Comparison of ENCODE assay signal across 13 cellular contexts in genomic region chr10:103761075-103761920, GRCh38.
A peak's percentile ranks its signal among the peaks of the same experiment; 100 is the strongest.
DNase-seq lines count a peak whose midpoint lies in the region; ATAC-seq and TF ChIP-seq lines count a peak whose summit lies in the region.
"Had no signal": no experiment of that assay in that cellular context is flagged by ENCODE, and none has a peak within 500 bp of the region (broad histone marks: within the 10 kb centered on the region; RNA-seq: fewer than 3 reads in every experiment).

No MANE protein-coding gene starts in this region.

- H3K4me3 ChIP-seq in right atrium auricular region = no peak overlapping the region
- no peak overlapping the region for H3K4me3 ChIP-seq in fibroblast of the aortic adventitia (ENCODE audit: low read depth, low read length)

- no peak overlapping the region for H3K4me3 Mint-ChIP-seq in activated CD4-positive, alpha-beta memory T cell treated with anti-CD3 and anti-CD28 coated beads, Interleukin-2, amount 10 ng/mL, durations not matched to agents 7 days and 5 days
- H3K4me3 Mint-ChIP-seq: effector memory CD8-positive, alpha-beta T cell had no signal

- CTCF ChIA-PET in activated CD4-positive, alpha-beta memory T cell treated with anti-CD3 and anti-CD28 coated beads, Interleukin-2, amount 10 ng/mL, durations not matched to agents 7 days and 5 days (lab: Charles Lee) = interaction anchor here (1.1 to 1.3 kb wide), 2 partner anchors 20 to 48 kb away, joined by 3 to 4 read pairs; no protein-coding TSS in a partner anchor

- H3K4me1 ChIP-seq in right atrium auricular region = peaks cover 0 to 91% of the 10 kb centered on the region in 2 donors

- ATAC-seq in left ventricle myocardium superior (no peak), HG03196 (IDR thresholded peaks at IDR 0.05; ENCODE audit: unreplicated experiment) (no peak), GM19467 (IDR thresholded peaks at IDR 0.05; ENCODE audit: unreplicated experiment) (no peak)
- ATAC-seq: effector memory CD8-positive, alpha-beta T cell had no signal

- peaks cover 79% of the 10 kb centered on the region for H3K4me1 Mint-ChIP-seq in activated CD4-positive, alpha-beta memory T cell treated with anti-CD3 and anti-CD28 coated beads, Interleukin-2, amount 10 ng/mL, durations not matched to agents 7 days and 5 days

- H3K36me3 ChIP-seq in right atrium auricular region = no peaks in the 10 kb centered on the region

- H3K9me3 ChIP-seq in right atrium auricular region = no peaks in the 10 kb centered on the region

- DNase-seq in right atrium auricular region (ENCODE audit: low spot score) (no peak), left ventricle myocardium superior (no peak), NCI-H69 (lab: John Stamatoyannopoulos, UW) (peak; percentile 86), fibroblast of the aortic adventitia (ENCODE audit: low read depth) (no peak), GM20000 (ENCODE audit: low spot score) (no peak)
- DNase-seq in activated CD4-positive, alpha-beta memory T cell treated with anti-CD3 and anti-CD28 coated beads, Interleukin-2, amount 10 ng/mL, durations not matched to agents 7 days and 5 days = no peak
- DNase-seq: activated CD8-positive, alpha-beta memory T cell treated with anti-CD3 and anti-CD28 coated beads, Interleukin-2, amount 50 U/mL, for 48 hours; effector memory CD8-positive, alpha-beta T cell; KG1; RPMI8226; stimulated activated CD4-positive, alpha-beta T cell treated with anti-CD3 and anti-CD28 coated beads, Interleukin-1b, Interleukin-23, amount 100 ng/mL, for 48 hours had no signal

- no peak overlapping the region for H3K27ac Mint-ChIP-seq in activated CD4-positive, alpha-beta memory T cell treated with anti-CD3 and anti-CD28 coated beads, Interleukin-2, amount 10 ng/mL, durations not matched to agents 7 days and 5 days
- H3K27ac Mint-ChIP-seq: effector memory CD8-positive, alpha-beta T cell had no signal

- peaks cover 4% of the 10 kb centered on the region for H3K36me3 Mint-ChIP-seq in activated CD4-positive, alpha-beta memory T cell treated with anti-CD3 and anti-CD28 coated beads, Interleukin-2, amount 10 ng/mL, durations not matched to agents 7 days and 5 days (ENCODE audit: low read depth)

- no peaks in the 10 kb centered on the region for H3K27me3 ChIP-seq in right atrium auricular region

- POLR2A ChIA-PET in activated CD4-positive, alpha-beta memory T cell treated with anti-CD3 and anti-CD28 coated beads, Interleukin-2, amount 10 ng/mL, durations not matched to agents 7 days and 5 days (lab: Charles Lee) = interaction anchor here (1.0 to 1.3 kb wide), 2 partner anchors 14 to 82 kb away, joined by 3 to 5 read pairs; no protein-coding TSS in a partner anchor

- no peaks in the 10 kb centered on the region for H3K27me3 Mint-ChIP-seq in activated CD4-positive, alpha-beta memory T cell treated with anti-CD3 and anti-CD28 coated beads, Interleukin-2, amount 10 ng/mL, durations not matched to agents 7 days and 5 days
- H3K27me3 Mint-ChIP-seq: effector memory CD8-positive, alpha-beta T cell had no signal

- no peaks in the 10 kb centered on the region for H3K9me3 Mint-ChIP-seq in activated CD4-positive, alpha-beta memory T cell treated with anti-CD3 and anti-CD28 coated beads, Interleukin-2, amount 10 ng/mL, durations not matched to agents 7 days and 5 days
- H3K9me3 Mint-ChIP-seq: effector memory CD8-positive, alpha-beta T cell had no signal

- H3K27ac ChIP-seq in right atrium auricular region = peak overlapping the region; percentile 49 to 82

- intact Hi-C loops in left ventricle myocardium superior (cut with micrococcal nuclease) = no loop called here

- TF ChIP-seq CTCF in right atrium auricular region (IDR thresholded peaks at IDR 0.05) (no peak), fibroblast of the aortic adventitia (IDR thresholded peaks at IDR 0.05; ENCODE audit: insufficient read depth, low read length) (peak; percentile 1), GM20000 (IDR thresholded peaks at IDR 0.05; ENCODE audit: extremely low read depth, missing control alignments) (no peak)
